In the genomic region with DNA sequence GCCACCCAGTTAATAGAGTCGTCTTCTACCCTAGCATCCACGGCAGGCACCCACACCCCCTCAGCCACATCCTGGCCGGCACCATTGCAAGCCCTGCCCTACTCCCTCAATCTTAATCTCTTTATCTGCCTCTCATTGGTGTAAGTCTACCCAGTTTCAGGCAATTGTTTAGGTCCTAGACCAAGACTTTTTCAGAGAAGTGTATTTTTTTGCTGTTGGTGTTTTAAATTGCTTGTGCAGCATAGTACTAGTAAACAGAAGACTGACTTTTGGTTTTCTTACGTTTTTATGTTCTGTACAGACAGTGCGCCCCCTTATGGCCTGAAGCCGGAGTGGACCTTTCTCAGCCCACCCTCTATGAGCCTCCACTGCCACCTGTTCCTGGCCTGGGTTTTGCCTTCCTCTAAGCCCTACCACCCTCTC, we compare ENCODE assay signal across 8 cellular contexts. TPM values are rescaled to one million over a fixed set of nuclear protein-coding genes. Genes with fewer than 3 reads are reported as not detected.
DNase-seq lines count a peak whose midpoint lies in the region; ATAC-seq, FAIRE-seq and TF ChIP-seq lines count a peak whose summit lies in the region.

No MANE protein-coding gene starts in this region.

- ATAC-seq in GM18499 (IDR thresholded peaks at IDR 0.05; ENCODE audit: insufficient read depth, unreplicated experiment) (peak; percentile 27), HG02571 (IDR thresholded peaks at IDR 0.05; ENCODE audit: unreplicated experiment) (peak; percentile 53), omental fat pad (ENCODE audit: low FRiP score) (no peak)

- H3K4me3 Mint-ChIP-seq in activated CD4-positive, alpha-beta memory T cell treated with anti-CD3 and anti-CD28 coated beads, Interleukin-2, amount 10 ng/mL, durations not matched to agents 7 days and 5 days: peak overlapping the region; percentile 96

- peaks cover 24% of the 10 kb centered on the region for H3K36me3 Mint-ChIP-seq in activated CD4-positive, alpha-beta memory T cell treated with anti-CD3 and anti-CD28 coated beads, Interleukin-2, amount 10 ng/mL, durations not matched to agents 7 days and 5 days (ENCODE audit: low read depth)

- peak overlapping the region; percentile 99 for H3K27ac Mint-ChIP-seq in activated CD4-positive, alpha-beta memory T cell treated with anti-CD3 and anti-CD28 coated beads, Interleukin-2, amount 10 ng/mL, durations not matched to agents 7 days and 5 days

- H3K4me1 ChIP-seq in small intestine (ENCODE audit: control insufficient read depth in 2 of 2, insufficient read depth in 1 of 2, low read depth in 1 of 2, low read length in 1 of 2): no peaks in the 10 kb centered on the region

- POLR2A ChIA-PET in activated CD4-positive, alpha-beta memory T cell treated with anti-CD3 and anti-CD28 coated beads, Interleukin-2, amount 10 ng/mL, durations not matched to agents 7 days and 5 days (lab: Charles Lee): interaction anchor here (1.0 to 1.2 kb wide), 3 partner anchors 9 to 26 kb away, joined by 3 to 7 read pairs (median 3); no protein-coding TSS in a partner anchor

- CTCF ChIA-PET in activated CD4-positive, alpha-beta memory T cell treated with anti-CD3 and anti-CD28 coated beads, Interleukin-2, amount 10 ng/mL, durations not matched to agents 7 days and 5 days (lab: Charles Lee): interaction anchor here (1.0 to 3.3 kb wide), 4 partner anchors 12 to 58 kb away, joined by 3 to 13 read pairs (median 5); no protein-coding TSS in a partner anchor

- H3K4me3 ChIP-seq in epithelial cell of proximal tubule (ENCODE audit: low read depth, low read length) (no peak overlapping the region), small intestine (ENCODE audit: low read depth in 1 of 2, low read length in 2 of 2) (no peak overlapping the region)

- DNase-seq in NCI-H526 (lab: John Stamatoyannopoulos, UW) (peak; percentile 11 to 71), epithelial cell of proximal tubule (ENCODE audit: low read depth) (no peak), small intestine (peak; percentile 47), occipital lobe (lab: John Stamatoyannopoulos, UW) (no peak), omental fat pad (ENCODE audit: low spot score) (no peak)
- peak; percentile 85 for DNase-seq in activated CD4-positive, alpha-beta memory T cell treated with anti-CD3 and anti-CD28 coated beads, Interleukin-2, amount 10 ng/mL, durations not matched to agents 7 days and 5 days

- no peaks in the 10 kb centered on the region for H3K36me3 ChIP-seq in small intestine (ENCODE audit: control insufficient read depth in 2 of 2, insufficient read depth in 2 of 2, low read length in 2 of 2)

- no peaks in the 10 kb centered on the region for H3K27me3 Mint-ChIP-seq in activated CD4-positive, alpha-beta memory T cell treated with anti-CD3 and anti-CD28 coated beads, Interleukin-2, amount 10 ng/mL, durations not matched to agents 7 days and 5 days

- WGBS in small intestine, 3 donors: 28 to 44% (median 33%) methylated on average over 6 of the region's 6 CpGs

- H3K9me3 Mint-ChIP-seq in activated CD4-positive, alpha-beta memory T cell treated with anti-CD3 and anti-CD28 coated beads, Interleukin-2, amount 10 ng/mL, durations not matched to agents 7 days and 5 days: no peaks in the 10 kb centered on the region

- no peaks in the 10 kb centered on the region for H3K9me3 ChIP-seq in small intestine (ENCODE audit: control insufficient read depth, low read depth)

- FAIRE-seq in small intestine (lab: Jason Lieb, UNC): no peak

- TF ChIP-seq CTCF in epithelial cell of proximal tubule (conservative IDR thresholded peaks at IDR 0.05; ENCODE audit: low read depth, low read length) (peak; percentile 61), omental fat pad (IDR thresholded peaks at IDR 0.05) (no peak)

- H3K4me1 Mint-ChIP-seq in activated CD4-positive, alpha-beta memory T cell treated with anti-CD3 and anti-CD28 coated beads, Interleukin-2, amount 10 ng/mL, durations not matched to agents 7 days and 5 days: peaks cover 39% of the 10 kb centered on the region

- peak overlapping the region; percentile 48 to 60 for H3K27ac ChIP-seq in small intestine (ENCODE audit: low read depth in 1 of 2, low read length in 1 of 2)

- no peaks in the 10 kb centered on the region for H3K27me3 ChIP-seq in small intestine (ENCODE audit: control insufficient read depth in 2 of 2, insufficient read depth in 2 of 2, low read length in 2 of 2)

RNA-seq across cellular contexts. Expression of gene LCP1, which starts 2.3 kb away (rescaled TPM):
- 1,000 to 10,000 TPM; 1,272 to 1,280 TPM for total RNA-seq in activated CD4-positive, alpha-beta memory T cell treated with anti-CD3 and anti-CD28 coated beads, Interleukin-2, amount 10 ng/mL, durations not matched to agents 7 days and 5 days
- total RNA-seq in epithelial cell of proximal tubule: 7.0 and 24.6 TPM in 2 replicates
- polyA plus RNA-seq in small intestine: 10 to 100 TPM; 14.1 to 28.1 (median 21.3) TPM
- 8.0 TPM for total RNA-seq in occipital lobe
- 100 to 1,000 TPM in 3 of 4 donors, 10 to 100 TPM in 1; 61.0 to 325 (median 142) TPM for total RNA-seq in omental fat pad

RNA-seq across cellular contexts. Expression of gene LRRC63, which starts 27.4 kb away (rescaled TPM):
- total RNA-seq in activated CD4-positive, alpha-beta memory T cell treated with anti-CD3 and anti-CD28 coated beads, Interleukin-2, amount 10 ng/mL, durations not matched to agents 7 days and 5 days: 1 to 10 TPM in 1 of 2 experiments, under 1 TPM in 1; 0.83 to 1.1 TPM
- total RNA-seq in epithelial cell of proximal tubule: not detected in 2 replicates
- polyA plus RNA-seq in small intestine: under 1 TPM in 1 of 3 donors, not detected in 2; 0.03 TPM
- total RNA-seq in occipital lobe: 2.0 TPM
- total RNA-seq in omental fat pad: 1 to 10 TPM in 1 of 4 donors, not detected in 3; 1.0 TPM

Comparison
In these comparisons a context has a peak if more than half of its experiments do, and no peak if none do; other contexts are left out.
1. DNase-seq: peak in NCI-H526 (2 of 2), activated CD4-positive, alpha-beta memory T cell treated with anti-CD3 and anti-CD28 coated beads, Interleukin-2, amount 10 ng/mL, durations not matched to agents 7 days and 5 days (single experiment) and small intestine (single experiment); none in epithelial cell of proximal tubule (single experiment), occipital lobe (single experiment) and omental fat pad (single experiment).